28 cellular contexts compared by ENCODE assay signal in genomic region chr7:119959811-119960210, GRCh38.
DNase-seq lines count a peak whose midpoint lies in the region; FAIRE-seq and TF ChIP-seq lines count a peak whose summit lies in the region.
"Had no signal": no experiment of that assay in that cellular context is flagged by ENCODE, and none has a peak within 500 bp of the region (broad histone marks: within the 10 kb centered on the region; RNA-seq: fewer than 3 reads in every experiment).

No MANE protein-coding gene starts in this region.

- H3K27ac ChIP-seq in astrocyte (ENCODE audit: low read depth, low read length) = peak overlapping the region; percentile 28
- H3K27ac ChIP-seq: lower lobe of right lung, neutrophil, testis, WERI-Rb-1 had no signal

- intact Hi-C loops in activated CD4-positive, alpha-beta memory T cell treated with anti-CD3 and anti-CD28 coated beads for 36 hours (cut with micrococcal nuclease) = no loop called here

- POLR2A ChIA-PET in activated CD4-positive, alpha-beta memory T cell treated with anti-CD3 and anti-CD28 coated beads for 36 hours (lab: Charles Lee) = no interaction called here

- DNase-seq in HS-5 (ENCODE audit: low read depth) = peak; percentile 42
- peak; percentile 59 for DNase-seq in astrocyte (ENCODE audit: low read depth)
- peak; percentile 11 for DNase-seq in fibroblast of peridontal ligament (ENCODE audit: extremely low read depth)
- DNase-seq in activated CD4-positive, alpha-beta memory T cell treated with anti-CD3 and anti-CD28 coated beads for 36 hours = no peak
- no peak for DNase-seq in SKM-1 treated with dmso at 0.1 percent for 144 hours (lab: John Stamatoyannopoulos, UW; ENCODE audit: unreplicated experiment)
- no peak for DNase-seq in T-helper 2 cell
- DNase-seq: activated CD4-positive, alpha-beta T cell treated with anti-CD3 and anti-CD28 coated beads, Interleukin-2, amount 10 ng/mL, durations not matched to agents 7 days and 5 days; activated CD8-positive, alpha-beta memory T cell treated with anti-CD3 and anti-CD28 coated beads, Interleukin-2, amount 50 U/mL, for 48 hours; activated naive CD8-positive, alpha-beta T cell treated with anti-CD3 and anti-CD28 coated beads, Interleukin-2, amount 10 ng/mL, durations not matched to agents 7 days and 5 days; CD4-positive, alpha-beta memory T cell; cortex of kidney; endodermal cell; GF-D8; hippocampal formation; Karpas-422; lower lobe of right lung; NCI-H1048; NCI-H187; NCI-H82; OCI-M1; stimulated activated CD4-positive, alpha-beta T cell treated with anti-CD3 and anti-CD28 coated beads, Interleukin-2, amount 100 ng/mL, for 48 hours; stimulated activated naive B cell treated with anti-CD40 and anti-IgM and Interleukin-4, amounts not matched to agents 10 μg/mL and 1 μg/mL and 100 μg/mL, for 72 hours; testis; WERI-Rb-1 had no signal

- H3K27me3 ChIP-seq in astrocyte (ENCODE audit: insufficient read depth, low read length) (no peaks in the 10 kb centered on the region), skeletal muscle satellite cell (ENCODE audit: control insufficient read depth, insufficient read depth, low read length) (no peaks in the 10 kb centered on the region)
- H3K27me3 ChIP-seq: neutrophil, testis had no signal

- no peaks in the 10 kb centered on the region for H3K36me3 Mint-ChIP-seq in astrocyte (ENCODE audit: low read depth, unreplicated experiment)
- H3K36me3 Mint-ChIP-seq in activated CD4-positive, alpha-beta memory T cell treated with anti-CD3 and anti-CD28 coated beads for 36 hours = no peaks in the 10 kb centered on the region
- H3K36me3 Mint-ChIP-seq: activated naive CD8-positive, alpha-beta T cell treated with anti-CD3 and anti-CD28 coated beads, Interleukin-2, amount 10 ng/mL, durations not matched to agents 7 days and 5 days; CD4-positive, alpha-beta memory T cell; stimulated activated naive B cell treated with anti-CD40 and anti-IgM and Interleukin-4, amounts not matched to agents 10 μg/mL and 1 μg/mL and 100 μg/mL, for 72 hours had no signal

- no peaks in the 10 kb centered on the region for H3K9me3 Mint-ChIP-seq in astrocyte (ENCODE audit: unreplicated experiment)
- peaks cover 8% of the 10 kb centered on the region for H3K9me3 Mint-ChIP-seq in activated CD4-positive, alpha-beta memory T cell treated with anti-CD3 and anti-CD28 coated beads for 36 hours
- H3K9me3 Mint-ChIP-seq: activated CD4-positive, alpha-beta T cell treated with anti-CD3 and anti-CD28 coated beads, Interleukin-2, amount 10 ng/mL, durations not matched to agents 7 days and 5 days; activated naive CD8-positive, alpha-beta T cell treated with anti-CD3 and anti-CD28 coated beads, Interleukin-2, amount 10 ng/mL, durations not matched to agents 7 days and 5 days; endodermal cell; stimulated activated naive B cell treated with anti-CD40 and anti-IgM and Interleukin-4, amounts not matched to agents 10 μg/mL and 1 μg/mL and 100 μg/mL, for 72 hours had no signal

- peaks cover 14% of the 10 kb centered on the region for H3K4me1 Mint-ChIP-seq in astrocyte (ENCODE audit: low read depth, unreplicated experiment)
- H3K4me1 Mint-ChIP-seq in activated CD4-positive, alpha-beta memory T cell treated with anti-CD3 and anti-CD28 coated beads for 36 hours (ENCODE audit: low read depth) = no peaks in the 10 kb centered on the region
- H3K4me1 Mint-ChIP-seq: activated CD4-positive, alpha-beta T cell treated with anti-CD3 and anti-CD28 coated beads, Interleukin-2, amount 10 ng/mL, durations not matched to agents 7 days and 5 days; activated naive CD8-positive, alpha-beta T cell treated with anti-CD3 and anti-CD28 coated beads, Interleukin-2, amount 10 ng/mL, durations not matched to agents 7 days and 5 days; CD4-positive, alpha-beta memory T cell; endodermal cell; stimulated activated naive B cell treated with anti-CD40 and anti-IgM and Interleukin-4, amounts not matched to agents 10 μg/mL and 1 μg/mL and 100 μg/mL, for 72 hours had no signal

- H3K27me3 Mint-ChIP-seq in astrocyte (ENCODE audit: low read depth, unreplicated experiment) = no peaks in the 10 kb centered on the region
- no peaks in the 10 kb centered on the region for H3K27me3 Mint-ChIP-seq in activated CD4-positive, alpha-beta memory T cell treated with anti-CD3 and anti-CD28 coated beads for 36 hours
- H3K27me3 Mint-ChIP-seq: activated CD4-positive, alpha-beta T cell treated with anti-CD3 and anti-CD28 coated beads, Interleukin-2, amount 10 ng/mL, durations not matched to agents 7 days and 5 days; activated naive CD8-positive, alpha-beta T cell treated with anti-CD3 and anti-CD28 coated beads, Interleukin-2, amount 10 ng/mL, durations not matched to agents 7 days and 5 days; CD4-positive, alpha-beta memory T cell; stimulated activated naive B cell treated with anti-CD40 and anti-IgM and Interleukin-4, amounts not matched to agents 10 μg/mL and 1 μg/mL and 100 μg/mL, for 72 hours had no signal

- peak; percentile 73 for FAIRE-seq in astrocyte (lab: Jason Lieb, UNC)
- FAIRE-seq: frontal cortex had no signal

- H3K27ac Mint-ChIP-seq in astrocyte (ENCODE audit: unreplicated experiment) = peak overlapping the region; percentile 53
- H3K27ac Mint-ChIP-seq in activated CD4-positive, alpha-beta memory T cell treated with anti-CD3 and anti-CD28 coated beads for 36 hours = no peak overlapping the region
- H3K27ac Mint-ChIP-seq: activated CD4-positive, alpha-beta T cell treated with anti-CD3 and anti-CD28 coated beads, Interleukin-2, amount 10 ng/mL, durations not matched to agents 7 days and 5 days; activated naive CD8-positive, alpha-beta T cell treated with anti-CD3 and anti-CD28 coated beads, Interleukin-2, amount 10 ng/mL, durations not matched to agents 7 days and 5 days; CD4-positive, alpha-beta memory T cell; endodermal cell; stimulated activated naive B cell treated with anti-CD40 and anti-IgM and Interleukin-4, amounts not matched to agents 10 μg/mL and 1 μg/mL and 100 μg/mL, for 72 hours had no signal

- H3K4me2 ChIP-seq in astrocyte (ENCODE audit: low read length) = peak overlapping the region; percentile 3
- H3K4me2 ChIP-seq in skeletal muscle satellite cell (ENCODE audit: low read length) = peak overlapping the region; percentile 11

- H3K4me3 ChIP-seq in astrocyte (ENCODE audit: insufficient read depth, low read depth, low read length) (no peak overlapping the region), skeletal muscle satellite cell (ENCODE audit: low read length) (no peak overlapping the region)
- H3K4me3 ChIP-seq: HAP-1, lower lobe of right lung, testis had no signal

- H3K9me3 ChIP-seq in astrocyte (ENCODE audit: insufficient read depth, low read depth, low read length) (no peaks in the 10 kb centered on the region), skeletal muscle satellite cell (replicated peaks; ENCODE audit: low read length) (no peaks in the 10 kb centered on the region)
- H3K9me3 ChIP-seq: HAP-1, lower lobe of right lung, neutrophil, testis had no signal

- no peaks in the 10 kb centered on the region for H4K20me1 ChIP-seq in astrocyte (ENCODE audit: insufficient read depth, low read length)

- H3K4me1 ChIP-seq in astrocyte (ENCODE audit: insufficient read depth, low read length) = peaks cover 22% of the 10 kb centered on the region
- H3K4me1 ChIP-seq in skeletal muscle satellite cell (ENCODE audit: control insufficient read depth, insufficient read depth, low read length) = peaks cover 43% of the 10 kb centered on the region
- H3K4me1 ChIP-seq: HAP-1, lower lobe of right lung, testis had no signal

- H3K4me3 Mint-ChIP-seq in astrocyte (ENCODE audit: unreplicated experiment) = no peak overlapping the region
- H3K4me3 Mint-ChIP-seq in activated CD4-positive, alpha-beta memory T cell treated with anti-CD3 and anti-CD28 coated beads for 36 hours = no peak overlapping the region
- H3K4me3 Mint-ChIP-seq: activated CD4-positive, alpha-beta T cell treated with anti-CD3 and anti-CD28 coated beads, Interleukin-2, amount 10 ng/mL, durations not matched to agents 7 days and 5 days; activated naive CD8-positive, alpha-beta T cell treated with anti-CD3 and anti-CD28 coated beads, Interleukin-2, amount 10 ng/mL, durations not matched to agents 7 days and 5 days; CD4-positive, alpha-beta memory T cell; endodermal cell; stimulated activated naive B cell treated with anti-CD40 and anti-IgM and Interleukin-4, amounts not matched to agents 10 μg/mL and 1 μg/mL and 100 μg/mL, for 72 hours had no signal

- H3K36me3 ChIP-seq in astrocyte (ENCODE audit: insufficient read depth, low read length) (no peaks in the 10 kb centered on the region), skeletal muscle satellite cell (ENCODE audit: insufficient read depth, low read length) (no peaks in the 10 kb centered on the region)
- H3K36me3 ChIP-seq: HAP-1, lower lobe of right lung, neutrophil, WERI-Rb-1 had no signal

- no peaks in the 10 kb centered on the region for H3K79me2 ChIP-seq in astrocyte (ENCODE audit: insufficient read depth, low read length)

- TF ChIP-seq CTCF in astrocyte (IDR thresholded peaks at IDR 0.05; ENCODE audit: insufficient read depth, low read depth, low read length) = no peak

- H2AFZ ChIP-seq in astrocyte (ENCODE audit: low read depth, low read length) = no peak overlapping the region

- CTCF ChIA-PET in activated CD4-positive, alpha-beta memory T cell treated with anti-CD3 and anti-CD28 coated beads for 36 hours (lab: Charles Lee) = interaction anchor here (0.7 kb wide), 1 partner anchor 306 kb away, joined by 4 read pairs; no protein-coding TSS in a partner anchor

- no peak overlapping the region for H3K9ac ChIP-seq in astrocyte (ENCODE audit: low read length)
- peak overlapping the region; percentile 32 for H3K9ac ChIP-seq in skeletal muscle satellite cell (ENCODE audit: low read depth, low read length)

Comparison
In these comparisons a context has a peak if more than half of its experiments do, and no peak if none do; other contexts are left out.
1. DNase-seq: peak in HS-5 (single experiment), astrocyte (single experiment) and fibroblast of peridontal ligament (single experiment); none in activated CD4-positive, alpha-beta memory T cell treated with anti-CD3 and anti-CD28 coated beads for 36 hours (single experiment), SKM-1 treated with dmso at 0.1 percent for 144 hours (single experiment) and T-helper 2 cell (0 of 5).